8 cellular contexts compared by ENCODE assay signal in the genomic region with DNA sequence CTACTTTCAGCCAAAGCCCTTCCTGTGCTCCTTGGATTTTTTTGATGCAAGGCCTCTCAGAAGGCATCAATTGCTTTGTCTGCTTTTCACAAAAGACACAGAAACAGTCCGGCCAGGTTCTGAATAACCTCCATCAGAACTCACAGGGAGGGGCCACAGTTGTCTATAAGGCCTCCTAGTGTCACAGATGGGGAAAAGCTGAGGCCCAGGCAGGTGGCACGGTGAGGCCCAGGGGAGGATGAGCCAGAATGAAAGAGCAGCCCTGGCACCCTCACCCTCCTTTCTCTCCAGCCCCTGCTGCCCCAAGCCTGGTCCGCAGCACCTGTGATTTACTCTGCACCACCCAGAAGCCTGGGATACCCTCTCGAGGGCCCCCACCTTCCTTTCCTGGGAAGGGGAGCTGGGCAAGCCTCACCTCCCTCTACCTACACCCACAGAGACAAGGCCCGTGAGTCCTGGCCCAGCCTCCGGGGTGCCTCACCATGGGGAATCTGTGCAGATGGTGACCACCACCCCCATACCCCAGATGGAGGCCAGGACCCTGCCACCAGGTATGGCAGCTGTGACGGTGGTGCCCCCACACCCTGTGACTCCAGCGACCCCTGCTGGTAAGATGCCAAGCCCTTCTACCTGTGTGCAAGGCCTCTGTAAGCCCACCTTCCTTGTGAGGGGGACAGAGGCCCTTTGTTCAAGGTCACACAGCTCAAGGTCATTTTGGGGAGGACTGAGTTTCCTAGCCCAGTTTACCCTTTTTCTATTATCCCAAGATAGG. TPM values are rescaled to one million over a fixed set of nuclear protein-coding genes. Genes with fewer than 3 reads are reported as not detected.
DNase-seq lines count a peak whose midpoint lies in the region; ATAC-seq and TF ChIP-seq lines count a peak whose summit lies in the region.

No MANE protein-coding gene starts in this region.

- H3K36me3 ChIP-seq in psoas muscle (ENCODE audit: insufficient read depth in 1 of 2, low read depth in 1 of 2): no peaks in the 10 kb centered on the region

- H3K4me1 ChIP-seq in psoas muscle: no peaks in the 10 kb centered on the region

- H3K27ac ChIP-seq in psoas muscle: no peak overlapping the region

- H3K27me3 ChIP-seq in psoas muscle (ENCODE audit: insufficient read depth in 3 of 3, low read length in 2 of 3): no peaks in the 10 kb centered on the region

- H3K4me3 ChIP-seq in cardiac fibroblast (replicated peaks in 1 of 2; ENCODE audit: low read depth in 2 of 2, low read length in 2 of 2): no peak overlapping the region
- no peak overlapping the region for H3K4me3 ChIP-seq in psoas muscle

- no peak for ATAC-seq in activated CD4-positive, CD25-positive, alpha-beta regulatory T cell treated with anti-CD3 and anti-CD28 coated beads, Interleukin-2, amount 50 U/mL, for 24 hours
- ATAC-seq in psoas muscle: no peak

- H3K9me3 ChIP-seq in psoas muscle: no peaks in the 10 kb centered on the region

- TF ChIP-seq CTCF in cardiac fibroblast (IDR thresholded peaks at IDR 0.05; ENCODE audit: low read depth, low read length): peak; percentile 29
- peak; percentile 21 for TF ChIP-seq CTCF in psoas muscle (IDR thresholded peaks at IDR 0.05)

- WGBS in psoas muscle, 3 donors: 63 to 69% (median 64%) methylated on average over 7 to 8 of the region's 8 CpGs

- peak; percentile 21 to 41 (median 39) for DNase-seq in activated CD4-positive, CD25-positive, alpha-beta regulatory T cell (lab: John Stamatoyannopoulos, UW)
- DNase-seq in T-helper 1 cell (peak in 4 of 5 donors; percentile 24 to 58 (median 48)), cardiac fibroblast (ENCODE audit: low read depth in 2 of 2) (peak in 1 of 2 donors; percentile 7), psoas muscle (no peak), inferior parietal cortex (ENCODE audit: extremely low spot score) (no peak), hippocampal formation (lab: John Stamatoyannopoulos, UW) (no peak), posterior cingulate gyrus (no peak)

- intact Hi-C loops in psoas muscle (cut with DNase I): no loop called here
- intact Hi-C loops in posterior cingulate gyrus (cut with DNase I): no loop called here

RNA-seq across cellular contexts. Expression of a gene that starts 26.2 kb away (rescaled TPM):
- 1 to 10 TPM; 1.7 to 2.8 (median 2.3) TPM for total RNA-seq in psoas muscle
- 1 to 10 TPM in 2 of 3 donors, under 1 TPM in 1; 0.87 to 1.3 (median 1.2) TPM for polyA plus RNA-seq in psoas muscle

RNA-seq across cellular contexts. Expression of a gene that starts 38.6 kb away (rescaled TPM):
- 1 to 10 TPM; 5.3 to 7.8 (median 6.7) TPM for total RNA-seq in psoas muscle
- polyA plus RNA-seq in psoas muscle: 1 to 10 TPM; 1.4 to 3.6 (median 1.9) TPM

Comparison
In these comparisons a context has a peak if more than half of its experiments do, and no peak if none do; other contexts are left out.
1. DNase-seq: peak in activated CD4-positive, CD25-positive, alpha-beta regulatory T cell (4 of 4) and T-helper 1 cell (4 of 5); none in psoas muscle (0 of 2), inferior parietal cortex (single experiment), hippocampal formation (0 of 2) and posterior cingulate gyrus (0 of 10).